22 cellular contexts compared by ENCODE assay signal in genomic region chr2:180336550-180336949, GRCh38.
"Had no signal": no experiment of that assay in that cellular context is flagged by ENCODE, and none has a peak within 500 bp of the region (broad histone marks: within the 10 kb centered on the region; RNA-seq: fewer than 3 reads in every experiment).

No MANE protein-coding gene starts in this region.

- H3K36me3 ChIP-seq: MG63, Peyer's patch, SJCRH30 had no signal

- H3K4me2 ChIP-seq: PC-9 had no signal

- H3K9me3 ChIP-seq: SJCRH30 had no signal

- DNase-seq: KBM-7, MG63, NCI-H1092, NCI-H1436, NCI-H187, NCI-H2029, NCI-H2081 treated with DMSO at 0.1 percent for 48 hours, NCI-H2171, NCI-H226, NCI-H446, NCI-H510A, NCI-H524 treated with DMSO at 0.1 percent for 48 hours, NCI-H69, NCI-H774, Peyer's patch, SHP77 treated with DMSO at 0.1 percent for 48 hours had no signal

- H3K4me3 ChIP-seq: MG63, PC-9, Peyer's patch, SJCRH30 had no signal

- H3K27me3 ChIP-seq: MG63, Peyer's patch, SJCRH30 had no signal

- H3K27ac ChIP-seq: HL-60, PC-9, Peyer's patch, SJCRH30 had no signal

- FAIRE-seq: HTR-8/SVneo had no signal

- H3K4me1 ChIP-seq: Peyer's patch, SJCRH30 had no signal

- ATAC-seq: Right ventricle myocardium inferior, SK-N-SH treated with all-trans-retinoic acid at 6 μM for 48 hours had no signal

- H2AFZ ChIP-seq: PC-9 had no signal
